ENCODE assay signal across 11 cellular contexts in the genomic region with DNA sequence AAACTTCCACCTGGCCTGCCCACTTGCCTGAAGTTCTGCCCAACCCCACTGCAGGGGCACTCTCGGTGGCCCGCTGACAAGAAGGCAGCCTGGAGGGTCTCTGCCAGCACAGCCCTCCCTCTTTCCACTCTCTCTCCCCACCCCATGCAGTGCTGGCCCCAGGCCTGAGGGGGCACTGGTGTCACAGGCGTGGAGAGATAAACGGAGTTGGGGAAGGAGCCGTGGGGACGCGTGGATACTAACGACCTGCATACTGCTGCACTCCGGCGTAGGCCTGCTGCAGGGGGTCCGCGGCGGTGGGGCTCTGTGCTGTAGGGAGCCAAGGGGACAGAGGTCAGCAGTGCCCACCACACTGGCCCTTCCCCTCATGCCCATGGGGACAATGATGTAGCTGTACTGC.
A peak's percentile ranks its signal among the peaks of the same experiment; 100 is the strongest.
DNase-seq lines count a peak whose midpoint lies in the region; TF ChIP-seq lines count a peak whose summit lies in the region.
"Had no signal": no experiment of that assay in that cellular context is flagged by ENCODE, and none has a peak within 500 bp of the region (broad histone marks: within the 10 kb centered on the region; RNA-seq: fewer than 3 reads in every experiment).

No MANE protein-coding gene starts in this region.

- no peak overlapping the region for H3K27ac Mint-ChIP-seq in osteocyte (ENCODE audit: unreplicated experiment)
- no peak overlapping the region for H3K27ac Mint-ChIP-seq in activated CD4-positive, alpha-beta memory T cell treated with anti-CD3 and anti-CD28 coated beads, Interleukin-2, amount 10 ng/mL, durations not matched to agents 7 days and 5 days

- no peak overlapping the region for H3K9ac ChIP-seq in KMS-11

- no peaks in the 10 kb centered on the region for H3K27me3 ChIP-seq in KMS-11 (ENCODE audit: insufficient read depth, low read depth)
- no peaks in the 10 kb centered on the region for H3K27me3 ChIP-seq in brain microvascular endothelial cell (replicated peaks)
- H3K27me3 ChIP-seq in suprapubic skin = peaks cover 21% of the 10 kb centered on the region
- H3K27me3 ChIP-seq: colonic mucosa had no signal

- CTCF ChIA-PET in activated CD4-positive, alpha-beta memory T cell treated with anti-CD3 and anti-CD28 coated beads, Interleukin-2, amount 10 ng/mL, durations not matched to agents 7 days and 5 days (lab: Charles Lee) = no interaction called here

- no peaks in the 10 kb centered on the region for H3K4me1 Mint-ChIP-seq in osteocyte (ENCODE audit: unreplicated experiment)
- H3K4me1 Mint-ChIP-seq in activated CD4-positive, alpha-beta memory T cell treated with anti-CD3 and anti-CD28 coated beads, Interleukin-2, amount 10 ng/mL, durations not matched to agents 7 days and 5 days = no peaks in the 10 kb centered on the region

- H4K20me1 ChIP-seq in KMS-11 (ENCODE audit: insufficient read depth) = no peaks in the 10 kb centered on the region

- DNase-seq in GM13977 (ENCODE audit: low spot score) (no peak), brain microvascular endothelial cell (no peak), osteocyte (ENCODE audit: extremely low spot score, unreplicated experiment) (no peak), suprapubic skin (ENCODE audit: low spot score in 2 of 2) (no peak), 8988T (no peak)
- DNase-seq in activated CD4-positive, alpha-beta memory T cell treated with anti-CD3 and anti-CD28 coated beads, Interleukin-2, amount 10 ng/mL, durations not matched to agents 7 days and 5 days = no peak
- DNase-seq: activated CD8-positive, alpha-beta memory T cell treated with anti-CD3 and anti-CD28 coated beads, Interleukin-2, amount 50 U/mL, for 4 hours; colonic mucosa; NCI-H2171 treated with DMSO at 0.1 percent for 48 hours had no signal

- H3K4me2 ChIP-seq in KMS-11 = no peak overlapping the region

- H3K4me3 ChIP-seq in KMS-11 (IDR thresholded peaks at IDR 0.05; ENCODE audit: insufficient read depth, low read depth, low read length) (no peak overlapping the region), brain microvascular endothelial cell (ENCODE audit: low read depth, low read length) (no peak overlapping the region), suprapubic skin (no peak overlapping the region)
- H3K4me3 ChIP-seq: colonic mucosa, skin epidermis had no signal

- POLR2A ChIA-PET in activated CD4-positive, alpha-beta memory T cell treated with anti-CD3 and anti-CD28 coated beads, Interleukin-2, amount 10 ng/mL, durations not matched to agents 7 days and 5 days (lab: Charles Lee) = no interaction called here

- H2AFZ ChIP-seq in KMS-11 (ENCODE audit: low read depth) = no peak overlapping the region

- H3K36me3 ChIP-seq in KMS-11 (ENCODE audit: insufficient read depth) = no peaks in the 10 kb centered on the region
- no peaks in the 10 kb centered on the region for H3K36me3 ChIP-seq in brain microvascular endothelial cell (replicated peaks)
- H3K36me3 ChIP-seq in suprapubic skin = no peaks in the 10 kb centered on the region
- H3K36me3 ChIP-seq: colonic mucosa had no signal

- in situ Hi-C loops in GM13977 (cut with MboI; ENCODE audit: low pct_unique_long_range_greater_than_20kb, low sequenced_read_pairs, unreplicated experiment) = no loop called here
- in situ Hi-C loops in brain microvascular endothelial cell (cut with HindIII; ENCODE audit: low pct_ligation_motif_present, low sequenced_read_pairs) = no loop called here

- H3K4me1 ChIP-seq in KMS-11 (ENCODE audit: low read depth, poor library complexity, severe bottlenecking) (no peaks in the 10 kb centered on the region), suprapubic skin (no peaks in the 10 kb centered on the region)
- H3K4me1 ChIP-seq: colonic mucosa had no signal

- no peaks in the 10 kb centered on the region for H3K79me2 ChIP-seq in KMS-11 (ENCODE audit: insufficient read depth, low read depth)

- no peaks in the 10 kb centered on the region for H3K9me3 Mint-ChIP-seq in osteocyte (ENCODE audit: unreplicated experiment)
- peaks cover 4% of the 10 kb centered on the region for H3K9me3 Mint-ChIP-seq in activated CD4-positive, alpha-beta memory T cell treated with anti-CD3 and anti-CD28 coated beads, Interleukin-2, amount 10 ng/mL, durations not matched to agents 7 days and 5 days

- WGBS in suprapubic skin = 36% methylated on average over 12 of the region's 13 CpGs

- TF ChIP-seq CTCF in GM13977 (IDR thresholded peaks at IDR 0.05; ENCODE audit: extremely low read depth, insufficient read depth, missing control alignments) = peak; percentile 35
- 0 out of 2 replicates have a peak, but pooled peaks have one; percentile 9 for TF ChIP-seq CTCF in KMS-11 (conservative IDR thresholded peaks at IDR 0.05; ENCODE audit: low read depth, low read length)
- TF ChIP-seq CTCF in brain microvascular endothelial cell (IDR thresholded peaks at IDR 0.05; ENCODE audit: low read depth, low read length, missing control alignments) = peak; percentile 18
- TF ChIP-seq CTCF in osteocyte (IDR thresholded peaks at IDR 0.05) = peak; percentile 7
- no peak for TF ChIP-seq CTCF in suprapubic skin (IDR thresholded peaks at IDR 0.05)

- no peak for TF ChIP-seq EP300 in suprapubic skin (IDR thresholded peaks at IDR 0.05)

- H3K9me3 ChIP-seq in suprapubic skin = no peaks in the 10 kb centered on the region
- H3K9me3 ChIP-seq: colonic mucosa had no signal

- H3K27ac ChIP-seq in KMS-11 (no peak overlapping the region), brain microvascular endothelial cell (no peak overlapping the region), suprapubic skin (no peak overlapping the region)
- H3K27ac ChIP-seq: colonic mucosa, skin epidermis had no signal

- peaks cover 2% of the 10 kb centered on the region for H3K27me3 Mint-ChIP-seq in osteocyte (ENCODE audit: unreplicated experiment)
- H3K27me3 Mint-ChIP-seq in activated CD4-positive, alpha-beta memory T cell treated with anti-CD3 and anti-CD28 coated beads, Interleukin-2, amount 10 ng/mL, durations not matched to agents 7 days and 5 days = no peaks in the 10 kb centered on the region

- TF ChIP-seq POLR2A in suprapubic skin (IDR thresholded peaks at IDR 0.05) = no peak

- no peaks in the 10 kb centered on the region for H3K36me3 Mint-ChIP-seq in osteocyte (ENCODE audit: unreplicated experiment)
- H3K36me3 Mint-ChIP-seq in activated CD4-positive, alpha-beta memory T cell treated with anti-CD3 and anti-CD28 coated beads, Interleukin-2, amount 10 ng/mL, durations not matched to agents 7 days and 5 days (ENCODE audit: low read depth) = no peaks in the 10 kb centered on the region

- no peak overlapping the region for H3K4me3 Mint-ChIP-seq in osteocyte (ENCODE audit: unreplicated experiment)
- H3K4me3 Mint-ChIP-seq in activated CD4-positive, alpha-beta memory T cell treated with anti-CD3 and anti-CD28 coated beads, Interleukin-2, amount 10 ng/mL, durations not matched to agents 7 days and 5 days = no peak overlapping the region

Comparison
In these comparisons a context has a peak if more than half of its experiments do, and no peak if none do; other contexts are left out.
1. CTCF ChIP-seq: peak in GM13977 (single experiment), KMS-11 (single experiment), brain microvascular endothelial cell (single experiment) and osteocyte (single experiment); none in suprapubic skin (0 of 2).